ENCODE assay signal across 9 cellular contexts in genomic region chr6:52929321-52930164, GRCh38. TPM values are rescaled to one million over a fixed set of nuclear protein-coding genes. Genes with fewer than 3 reads are reported as not detected.
DNase-seq lines count a peak whose midpoint lies in the region; TF ChIP-seq lines count a peak whose summit lies in the region.
"Had no signal": no experiment of that assay in that cellular context is flagged by ENCODE, and none has a peak within 500 bp of the region (broad histone marks: within the 10 kb centered on the region; RNA-seq: fewer than 3 reads in every experiment).

No MANE protein-coding gene starts in this region.

- H3K36me3 ChIP-seq in stomach = no peaks in the 10 kb centered on the region

- H3K9me3 ChIP-seq in stomach = no peaks in the 10 kb centered on the region

- WGBS in stomach, 5 donors = 52 to 64% (median 58%) methylated on average over 6 of the region's 6 CpGs

- H3K27ac ChIP-seq in stomach = peak overlapping the region in 2 of 5 donors; percentile 34 to 47

- no peak for TF ChIP-seq EP300 in stomach (IDR thresholded peaks at IDR 0.05)

- DNase-seq in HPDE6-E6E7 (ENCODE audit: extremely low spot score) (peak; percentile 69), SHP77 treated with DMSO at 0.1 percent for 48 hours (lab: John Stamatoyannopoulos, UW) (peak; percentile 30), fibroblast of villous mesenchyme (ENCODE audit: low read depth) (peak; percentile 79), stomach (peak; percentile 66), NCI-H526 treated with DMSO at 0.1 percent for 48 hours (lab: John Stamatoyannopoulos, UW) (no peak), NCI-H82 treated with DMSO at 0.1 percent for 48 hours (lab: John Stamatoyannopoulos, UW; ENCODE audit: unreplicated experiment) (no peak), cortex of kidney (lab: John Stamatoyannopoulos, UW) (no peak)
- DNase-seq: central memory CD4-positive, alpha-beta T cell had no signal

- TF ChIP-seq CTCF in fibroblast of villous mesenchyme (IDR thresholded peaks at IDR 0.05; ENCODE audit: insufficient read depth, low read depth, low read length) (no peak), stomach (IDR thresholded peaks at IDR 0.05) (no peak)

- TF ChIP-seq POLR2A in stomach (IDR thresholded peaks at IDR 0.05) = no peak

- intact Hi-C loops in stomach (cut with DNase I; ENCODE audit: low total_unique reads) = no loop called here

- H3K4me1 ChIP-seq in stomach = peaks cover 0 to 17% (median 2%) of the 10 kb centered on the region in 4 donors

- H3K4me3 ChIP-seq in fibroblast of villous mesenchyme (ENCODE audit: low read depth, low read length) (no peak overlapping the region), stomach (no peak overlapping the region)

- no peaks in the 10 kb centered on the region for H3K27me3 ChIP-seq in stomach

RNA-seq across cellular contexts. Expression of gene GSTA3, which starts 20.0 kb away (rescaled TPM):
- not detected in 2 replicates for total RNA-seq in fibroblast of villous mesenchyme
- not detected for total RNA-seq in stomach
- polyA plus RNA-seq in stomach = 1 to 10 TPM in 2 of 3 donors, under 1 TPM in 1; 1.00 to 8.9 (median 2.3) TPM
- total RNA-seq: T-helper 2 cell treated with Interferon-gamma antibody and Interleukin-4, amounts not matched to agents 100 ng/mL and 5 ng/mL, for 36 hours had no signal

Comparison
In these comparisons a context has a peak if more than half of its experiments do, and no peak if none do; other contexts are left out.
1. DNase-seq: peak in HPDE6-E6E7 (single experiment), SHP77 treated with DMSO at 0.1 percent for 48 hours (single experiment), fibroblast of villous mesenchyme (single experiment) and stomach (single experiment); none in NCI-H526 treated with DMSO at 0.1 percent for 48 hours (single experiment), NCI-H82 treated with DMSO at 0.1 percent for 48 hours (single experiment) and cortex of kidney (single experiment).